In the genomic region with DNA sequence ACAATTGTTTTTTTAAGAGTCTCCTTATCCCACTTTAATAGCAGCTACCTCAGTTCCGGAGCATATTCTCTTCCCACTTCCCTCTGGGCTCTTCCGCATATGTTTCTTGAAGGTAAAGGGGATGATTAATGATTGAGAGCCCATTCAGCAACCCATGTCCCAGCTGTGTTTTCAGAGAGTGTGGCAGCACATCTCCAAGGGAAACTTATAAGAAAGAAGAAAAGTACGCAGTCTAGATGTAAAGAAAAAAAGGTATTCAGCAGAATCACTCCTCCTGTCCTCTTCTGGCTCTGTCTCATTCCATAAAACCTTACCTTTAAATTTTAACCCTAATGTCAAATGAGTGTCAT, we compare ENCODE assay signal across 8 cellular contexts. TPM values are rescaled to one million over a fixed set of nuclear protein-coding genes. Genes with fewer than 3 reads are reported as not detected.
DNase-seq lines count a peak whose midpoint lies in the region; ATAC-seq and TF ChIP-seq lines count a peak whose summit lies in the region.

No MANE protein-coding gene starts in this region.

- ATAC-seq in GM21576 (IDR thresholded peaks at IDR 0.05; ENCODE audit: unreplicated experiment) (peak; percentile 10), GM21423 (IDR thresholded peaks at IDR 0.05; ENCODE audit: unreplicated experiment) (no peak)

- H3K27me3 Mint-ChIP-seq in mesothelial cell of epicardium (ENCODE audit: low read depth) = no peaks in the 10 kb centered on the region

- no peaks in the 10 kb centered on the region for H3K27me3 ChIP-seq in SJSA1 (replicated peaks)

- H3K4me1 Mint-ChIP-seq in mesothelial cell of epicardium = peaks cover 10% of the 10 kb centered on the region

- no peaks in the 10 kb centered on the region for H3K36me3 ChIP-seq in SJSA1

- H3K27ac Mint-ChIP-seq in mesothelial cell of epicardium = no peak overlapping the region

- DNase-seq in AG10803 (ENCODE audit: low read depth) (no peak), SJSA1 (ENCODE audit: low read depth in 1 of 2, low spot score in 2 of 2) (no peak), T-helper 9 cell (no peak), mesothelial cell of epicardium (ENCODE audit: low spot score in 2 of 2, unreplicated experiment in 2 of 2) (no peak)
- no peak for DNase-seq in activated CD4-positive, alpha-beta T cell treated with anti-CD3 and anti-CD28 coated beads for 1 hour

- no peak overlapping the region for H3K27ac ChIP-seq in SJSA1

- H3K9me3 ChIP-seq in SJSA1 (replicated peaks) (no peaks in the 10 kb centered on the region), iPS-18c (ENCODE audit: control insufficient read depth, insufficient read depth, low read length) (no peaks in the 10 kb centered on the region)

- peaks cover 3% of the 10 kb centered on the region; the same call in 1 of the 2 replicates for H3K4me1 ChIP-seq in SJSA1 (replicated peaks)

- no peak overlapping the region for H3K4me3 Mint-ChIP-seq in mesothelial cell of epicardium

- TF ChIP-seq CTCF in AG10803 (conservative IDR thresholded peaks at IDR 0.05; ENCODE audit: low read length) (no peak), mesothelial cell of epicardium (IDR thresholded peaks at IDR 0.05; ENCODE audit: unreplicated experiment) (no peak)

- no peaks in the 10 kb centered on the region for H3K36me3 Mint-ChIP-seq in mesothelial cell of epicardium

- peak overlapping the region; percentile 77 for H3K4me3 ChIP-seq in AG10803 (ENCODE audit: low read length)
- peak overlapping the region; percentile 38 for H3K4me3 ChIP-seq in SJSA1
- peak overlapping the region; percentile 26; the same call in 1 of the 2 replicates for H3K4me3 ChIP-seq in iPS-18c (ENCODE audit: insufficient read depth, low read depth, low read length)

- H3K9me3 Mint-ChIP-seq in mesothelial cell of epicardium = peaks cover 5% of the 10 kb centered on the region

RNA-seq across cellular contexts. Expression of a gene that starts 9.7 kb away (rescaled TPM):
- total RNA-seq in SJSA1 (2014; rRNA removed; shearing (Covaris generic)) = 0.55 TPM in 1 of 2 replicates, not detected in the other
- not detected in 3 replicates for total RNA-seq in mesothelial cell of epicardium

RNA-seq across cellular contexts. Expression of a gene that starts 30.8 kb away (rescaled TPM):
- 89.2 and 144 TPM in 2 replicates for total RNA-seq in SJSA1 (2014; rRNA removed; shearing (Covaris generic))
- total RNA-seq in mesothelial cell of epicardium = 36.4 to 36.8 TPM (median 36.8 TPM) in 3 replicates

Comparison
In these comparisons a context has a peak if more than half of its experiments do, and no peak if none do; other contexts are left out.
1. H3K4me3 ChIP-seq: peak in every context shown above with its lines; median percentile 77 in AG10803; 38 in SJSA1; 26 in iPS-18c.